In genomic region chr6:15312500-15312899, GRCh38 we compare ENCODE assay signal across 1 cellular context.
TF ChIP-seq lines count a peak whose summit lies in the region.

No MANE protein-coding gene starts in this region.

TF ChIP-seq in WTC11, 78 proteins besides CTCF, POLR2A, EP300 and RAD21 (continued from another document):
- TF ChIP-seq CDX4 (CRISPR knock-in tag; IDR thresholded peaks at IDR 0.05; ENCODE audit: borderline replicate concordance): no peak
- no peak for TF ChIP-seq NFYB (CRISPR knock-in tag; conservative IDR thresholded peaks at IDR 0.05; ENCODE audit: low read depth)
- TF ChIP-seq CBFB (CRISPR knock-in tag; IDR thresholded peaks at IDR 0.05; ENCODE audit: low read depth): no peak
- TF ChIP-seq TEAD4 (CRISPR knock-in tag; IDR thresholded peaks at IDR 0.05): no peak
- no peak for TF ChIP-seq ERG (CRISPR knock-in tag; IDR thresholded peaks at IDR 0.05)
- no peak for TF ChIP-seq EMX1 (CRISPR knock-in tag; IDR thresholded peaks at IDR 0.05)
- no peak for TF ChIP-seq NR2C2 (CRISPR knock-in tag; IDR thresholded peaks at IDR 0.05)
- no peak for TF ChIP-seq ZBTB21 (CRISPR knock-in tag; IDR thresholded peaks at IDR 0.05; ENCODE audit: borderline replicate concordance)
TF ChIP-seq in WTC11: peak in this region for 0.
